ENCODE assay signal across 20 cellular contexts in the genomic region with DNA sequence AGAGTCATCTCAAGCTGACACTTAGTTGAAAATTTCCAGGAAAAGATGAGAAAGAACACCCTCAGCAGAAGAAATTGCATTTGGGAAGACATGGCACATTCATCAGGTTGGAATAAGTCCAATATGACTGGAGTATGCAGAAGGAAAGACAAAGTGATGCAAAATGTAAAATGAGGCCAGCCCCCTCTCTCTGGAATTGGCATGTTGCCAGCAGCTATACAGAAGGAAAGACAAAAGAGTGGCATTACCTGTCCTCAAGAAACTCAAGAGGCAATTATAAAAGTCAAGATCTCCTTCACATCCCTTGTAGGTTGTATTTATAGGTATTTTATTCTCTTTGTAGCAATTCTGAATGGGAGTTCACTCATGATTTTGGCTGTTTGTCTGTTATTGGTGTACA.
"Had no signal": no experiment of that assay in that cellular context is flagged by ENCODE, and none has a peak within 500 bp of the region (broad histone marks: within the 10 kb centered on the region; RNA-seq: fewer than 3 reads in every experiment).

No MANE protein-coding gene starts in this region.

- DNase-seq: activated CD4-positive, alpha-beta T cell treated with anti-CD3 and anti-CD28 coated beads for 48 hours; activated CD4-positive, alpha-beta T cell treated with anti-CD3 and anti-CD28 coated beads, Interleukin-2, amount 50 U/mL, for 4 hours; activated CD4-positive, CD25-positive, alpha-beta regulatory T cell treated with anti-CD3 and anti-CD28 coated beads, Interleukin-2, amount 50 U/mL, for 72 hours; activated CD8-positive, alpha-beta memory T cell treated with anti-CD3 and anti-CD28 coated beads, Interleukin-2, amount 50 U/mL, for 48 hours; activated CD8-positive, alpha-beta T cell treated with anti-CD3 and anti-CD28 coated beads, Interleukin-2, amount 10 ng/mL, durations not matched to agents 7 days and 5 days; activated naive CD4-positive, alpha-beta T cell treated with anti-CD3 and anti-CD28 coated beads, Interleukin-2, amount 50 U/mL, for 16 hours; activated naive CD8-positive, alpha-beta T cell treated with anti-CD3 and anti-CD28 coated beads, Interleukin-2, amount 10 ng/mL, durations not matched to agents 7 days and 5 days; activated T-cell treated with anti-CD3 and anti-CD28 coated beads, Interleukin-2, amount 50 U/mL, for 1 hour; adrenal gland; aorta; caudate nucleus; IMR-90; KG1; NCI-H1048; NCI-H146; NCI-H187 treated with DMSO at 0.1 percent for 48 hours; NCI-H446; PC-3; SHP77; SW 1271 had no signal
